ENCODE assay signal across 10 cellular contexts in the genomic region with DNA sequence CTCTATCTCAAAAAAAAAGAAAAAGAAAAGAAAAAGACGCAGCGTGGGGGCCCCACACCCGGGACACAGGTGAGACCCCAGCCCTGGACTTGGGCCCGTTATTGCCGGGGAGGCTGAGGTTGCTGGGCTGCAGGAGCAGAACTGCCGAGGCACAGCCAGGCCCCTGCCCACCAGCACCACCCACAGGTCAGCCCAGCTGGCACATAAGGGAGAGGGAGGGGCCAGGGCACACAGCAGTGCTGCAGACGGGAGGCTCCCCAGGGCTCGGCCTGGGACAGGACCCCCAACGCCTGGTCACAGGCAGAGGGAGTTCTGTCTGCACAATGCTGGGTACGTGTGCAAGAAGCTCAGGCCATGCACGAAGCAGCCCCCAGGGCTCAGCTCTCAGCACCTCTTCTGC. TPM values are rescaled to one million over a fixed set of nuclear protein-coding genes. Genes with fewer than 3 reads are reported as not detected.
DNase-seq lines count a peak whose midpoint lies in the region; ATAC-seq and TF ChIP-seq lines count a peak whose summit lies in the region.
"Had no signal": no experiment of that assay in that cellular context is flagged by ENCODE, and none has a peak within 500 bp of the region (broad histone marks: within the 10 kb centered on the region; RNA-seq: fewer than 3 reads in every experiment).

No MANE protein-coding gene starts in this region.

- TF ChIP-seq EP300 in Ishikawa (IDR thresholded peaks at IDR 0.05; ENCODE audit: borderline replicate concordance) = no peak

- H3K9me3 ChIP-seq in A673 (ENCODE audit: low read depth, low read length, poor library complexity, severe bottlenecking) (no peaks in the 10 kb centered on the region), endodermal cell (ENCODE audit: control insufficient read depth, low read length) (no peaks in the 10 kb centered on the region)

- peak; percentile 16; the same call in 1 of the 2 replicates for TF ChIP-seq RAD21 in Ishikawa (IDR thresholded peaks at IDR 0.05; ENCODE audit: low read depth)

- no peaks in the 10 kb centered on the region for H3K9me3 Mint-ChIP-seq in endodermal cell
- no peaks in the 10 kb centered on the region for H3K9me3 Mint-ChIP-seq in mesothelial cell of epicardium
- H3K9me3 Mint-ChIP-seq: activated T-helper 17 cell treated with anti-CD3 and anti-CD28 coated beads, Interleukin-2, amount 50 U/mL, for 72 hours; natural killer cell treated with Interleukin-12 subunit alpha and Interleukin-12 subunit beta and Interleukin-15 and Interleukin-18, amount 100 ng/mL, for 72 hours had no signal

- 88 to 90% methylated on average over 7 to 11 of the region's 11 CpGs for WGBS in endodermal cell (ENCODE audit: insufficient coverage in 1 of 2, insufficient read length in 1 of 2), 2 experiments

- intact Hi-C loops in A673 (cut with micrococcal nuclease; ENCODE audit: unreplicated experiment) = no loop called here

- H3K4me3 Mint-ChIP-seq in endodermal cell (no peak overlapping the region), mesothelial cell of epicardium (no peak overlapping the region)
- H3K4me3 Mint-ChIP-seq: activated T-helper 17 cell treated with anti-CD3 and anti-CD28 coated beads, Interleukin-2, amount 50 U/mL, for 72 hours; B cell; natural killer cell treated with Interleukin-12 subunit alpha and Interleukin-12 subunit beta and Interleukin-15 and Interleukin-18, amount 100 ng/mL, for 72 hours had no signal

- no peak overlapping the region for H3K27ac ChIP-seq in A673 (ENCODE audit: low read depth, low read length, poor library complexity, severe bottlenecking)
- no peak overlapping the region for H3K27ac ChIP-seq in endodermal cell (ENCODE audit: low read depth, low read length)

- DNase-seq in A673 (ENCODE audit: low spot score) (no peak), endodermal cell (no peak), mesothelial cell of epicardium (ENCODE audit: low spot score in 2 of 2, unreplicated experiment in 2 of 2) (no peak), NOMO-1 (lab: John Stamatoyannopoulos, UW; ENCODE audit: unreplicated experiment in 2 of 2) (no peak)
- DNase-seq: activated CD4-positive, alpha-beta T cell treated with anti-CD3 and anti-CD28 coated beads, Interleukin-2, amount 50 U/mL, for 48 hours had no signal

- H3K4me3 ChIP-seq in A673 (ENCODE audit: low read depth, low read length, poor library complexity, severe bottlenecking) = no peak overlapping the region
- H3K4me3 ChIP-seq in endodermal cell (ENCODE audit: low read length) = no peak overlapping the region

- POLR2A ChIA-PET in A673 (lab: Charles Lee; ENCODE audit: low non-redundant PET) = no interaction called here

- TF ChIP-seq CTCF in A673 (conservative IDR thresholded peaks at IDR 0.05; ENCODE audit: low read depth, low read length) (peak; percentile 27; the same call in 1 of the 2 replicates), endodermal cell (conservative IDR thresholded peaks at IDR 0.05) (peak; percentile 37), mesothelial cell of epicardium (IDR thresholded peaks at IDR 0.05; ENCODE audit: unreplicated experiment) (no peak)

- CTCF ChIA-PET in A673 (lab: Charles Lee) = no interaction called here

- peaks cover 2% of the 10 kb centered on the region for H3K4me1 Mint-ChIP-seq in endodermal cell
- no peaks in the 10 kb centered on the region for H3K4me1 Mint-ChIP-seq in mesothelial cell of epicardium
- H3K4me1 Mint-ChIP-seq: activated T-helper 17 cell treated with anti-CD3 and anti-CD28 coated beads, Interleukin-2, amount 50 U/mL, for 72 hours; B cell had no signal

- H3K4me1 ChIP-seq in A673 (ENCODE audit: insufficient read depth, low read length, poor library complexity, severe bottlenecking) (peaks cover 23% of the 10 kb centered on the region), endodermal cell (ENCODE audit: control insufficient read depth, insufficient read depth, low read length) (no peaks in the 10 kb centered on the region)

- peaks cover 14% of the 10 kb centered on the region for H3K36me3 Mint-ChIP-seq in endodermal cell (ENCODE audit: low read depth)
- H3K36me3 Mint-ChIP-seq in mesothelial cell of epicardium = peaks cover 6% of the 10 kb centered on the region
- H3K36me3 Mint-ChIP-seq: natural killer cell treated with Interleukin-12 subunit alpha and Interleukin-12 subunit beta and Interleukin-15 and Interleukin-18, amount 100 ng/mL, for 72 hours had no signal

- no peaks in the 10 kb centered on the region for H3K36me3 ChIP-seq in A673 (ENCODE audit: insufficient read depth, low read length, poor library complexity, severe bottlenecking)
- peaks cover 2% of the 10 kb centered on the region for H3K36me3 ChIP-seq in endodermal cell (ENCODE audit: control insufficient read depth, insufficient read depth, low read length)

- H3K27me3 Mint-ChIP-seq in endodermal cell (ENCODE audit: insufficient read depth) (no peaks in the 10 kb centered on the region), mesothelial cell of epicardium (ENCODE audit: low read depth) (no peaks in the 10 kb centered on the region)
- H3K27me3 Mint-ChIP-seq: activated T-helper 17 cell treated with anti-CD3 and anti-CD28 coated beads, Interleukin-2, amount 50 U/mL, for 72 hours; B cell; natural killer cell treated with Interleukin-12 subunit alpha and Interleukin-12 subunit beta and Interleukin-15 and Interleukin-18, amount 100 ng/mL, for 72 hours had no signal

- BruUV-seq in A673 (replicated peaks; lab: Mats Ljungman, UMichigan) = no TSS peak

- no peak for ATAC-seq in GM21528 (IDR thresholded peaks at IDR 0.05; ENCODE audit: low FRiP score, unreplicated experiment)
- ATAC-seq: activated T-helper 17 cell treated with anti-CD3 and anti-CD28 coated beads, Interleukin-2, amount 50 U/mL, for 72 hours; natural killer cell treated with Interleukin-12 subunit alpha and Interleukin-12 subunit beta and Interleukin-15 and Interleukin-18, amount 100 ng/mL, for 72 hours had no signal

- no peaks in the 10 kb centered on the region for H3K27me3 ChIP-seq in A673 (replicated peaks; ENCODE audit: insufficient read depth, low read depth, low read length, poor library complexity)
- H3K27me3 ChIP-seq in endodermal cell (ENCODE audit: control insufficient read depth, insufficient read depth, low read length, poor library complexity, severe bottlenecking) = no peaks in the 10 kb centered on the region

- H3K27ac Mint-ChIP-seq in endodermal cell (no peak overlapping the region), mesothelial cell of epicardium (no peak overlapping the region)
- H3K27ac Mint-ChIP-seq: activated T-helper 17 cell treated with anti-CD3 and anti-CD28 coated beads, Interleukin-2, amount 50 U/mL, for 72 hours; B cell; natural killer cell treated with Interleukin-12 subunit alpha and Interleukin-12 subunit beta and Interleukin-15 and Interleukin-18, amount 100 ng/mL, for 72 hours had no signal

- H3K9ac ChIP-seq in endodermal cell (ENCODE audit: extremely low read depth, low read length, poor library complexity, severe bottlenecking) = no peak overlapping the region

TF ChIP-seq in Ishikawa, 13 proteins besides CTCF, POLR2A, EP300 and RAD21 (continues in another document):
- TF ChIP-seq NFIC (IDR thresholded peaks at IDR 0.05) (no peak), CREB1 (IDR thresholded peaks at IDR 0.05; ENCODE audit: low read depth) (no peak), YY1 (IDR thresholded peaks at IDR 0.05; ENCODE audit: low read depth) (no peak), TCF12 (IDR thresholded peaks at IDR 0.05; ENCODE audit: low read depth) (no peak), CEBPB (IDR thresholded peaks at IDR 0.05) (no peak)
- TF ChIP-seq, protein P1, sequence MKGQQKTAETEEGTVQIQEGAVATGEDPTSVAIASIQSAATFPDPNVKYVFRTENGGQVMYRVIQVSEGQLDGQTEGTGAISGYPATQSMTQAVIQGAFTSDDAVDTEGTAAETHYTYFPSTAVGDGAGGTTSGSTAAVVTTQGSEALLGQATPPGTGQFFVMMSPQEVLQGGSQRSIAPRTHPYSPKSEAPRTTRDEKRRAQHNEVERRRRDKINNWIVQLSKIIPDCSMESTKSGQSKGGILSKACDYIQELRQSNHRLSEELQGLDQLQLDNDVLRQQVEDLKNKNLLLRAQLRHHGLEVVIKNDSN (IDR thresholded peaks at IDR 0.05) = no peak

RNA-seq across cellular contexts. Expression of a gene that starts 18.5 kb away (rescaled TPM):
- total RNA-seq in A673 (2021) (101 and 105 TPM in 2 replicates), endodermal cell (10 to 100 TPM; 82.0 to 83.5 TPM), mesothelial cell of epicardium (88.3 to 95.9 TPM (median 95.4 TPM) in 3 replicates)
- 63.9 TPM for polyA plus RNA-seq in endodermal cell (2013, experiment 1 of 2)
- 63.6 TPM for polyA plus RNA-seq in endodermal cell (2013, experiment 2 of 2)

RNA-seq across cellular contexts. Expression of a gene that starts 33.6 kb away (rescaled TPM):
- total RNA-seq in A673 (2021) = 62.0 and 68.2 TPM in 2 replicates
- total RNA-seq in endodermal cell = 10 to 100 TPM; 79.4 to 97.7 TPM
- 62.5 TPM for polyA plus RNA-seq in endodermal cell (2013, experiment 1 of 2)
- polyA plus RNA-seq in endodermal cell (2013, experiment 2 of 2) = 49.7 TPM
- 74.9 to 89.1 TPM (median 86.6 TPM) in 3 replicates for total RNA-seq in mesothelial cell of epicardium

RNA-seq across cellular contexts. Expression of a gene that starts 49.5 kb away (rescaled TPM):
- total RNA-seq in A673 (2021) (17.5 and 20.4 TPM in 2 replicates), endodermal cell (10 to 100 TPM; 56.8 to 71.1 TPM), mesothelial cell of epicardium (94.1 to 98.8 TPM (median 96.6 TPM) in 3 replicates)
- 51.9 TPM for polyA plus RNA-seq in endodermal cell (2013, experiment 1 of 2)
- polyA plus RNA-seq in endodermal cell (2013, experiment 2 of 2) = 47.2 TPM

RNA-seq across cellular contexts. Expression of a gene that starts 49.8 kb away (rescaled TPM):
- total RNA-seq in A673 (2021) (88.7 and 117 TPM in 2 replicates), endodermal cell (100 to 1,000 TPM; 139 to 148 TPM), mesothelial cell of epicardium (78.7 to 80.2 TPM (median 79.8 TPM) in 3 replicates)
- polyA plus RNA-seq in endodermal cell (2013, experiment 1 of 2) = 111 TPM
- polyA plus RNA-seq in endodermal cell (2013, experiment 2 of 2) = 114 TPM

RNA-seq across cellular contexts. Expression of a gene that starts 59.4 kb away (rescaled TPM):
- total RNA-seq in A673 (2021) = 123 and 127 TPM in 2 replicates
- 100 to 1,000 TPM; 139 to 165 TPM for total RNA-seq in endodermal cell
- polyA plus RNA-seq in endodermal cell (2013, experiment 1 of 2) = 153 TPM
- polyA plus RNA-seq in endodermal cell (2013, experiment 2 of 2) = 149 TPM
- total RNA-seq in mesothelial cell of epicardium = 125 to 142 TPM (median 140 TPM) in 3 replicates
